10 cellular contexts compared by ENCODE assay signal in genomic region chr4:30757357-30757756, GRCh38. TPM values are rescaled to one million over a fixed set of nuclear protein-coding genes. Genes with fewer than 3 reads are reported as not detected.
DNase-seq lines count a peak whose midpoint lies in the region; ATAC-seq, FAIRE-seq and TF ChIP-seq lines count a peak whose summit lies in the region.
"Had no signal": no experiment of that assay in that cellular context is flagged by ENCODE, and none has a peak within 500 bp of the region (broad histone marks: within the 10 kb centered on the region; RNA-seq: fewer than 3 reads in every experiment).

No MANE protein-coding gene starts in this region.

- no peak overlapping the region for H3K23ac ChIP-seq in mesenchymal stem cell (ENCODE audit: low read length in 2 of 2)

- peak overlapping the region in 1 of 2 experiments; percentile 87 for H2BK12ac ChIP-seq in mesenchymal stem cell (ENCODE audit: low read length in 2 of 2)

- POLR2A ChIA-PET in BJ (lab: Charles Lee): no interaction called here

- peak; percentile 58 for DNase-seq in BJ (ENCODE audit: low read depth)
- peak; percentile 60 for DNase-seq in M059J (ENCODE audit: low read depth)
- DNase-seq in bronchial epithelial cell (ENCODE audit: low read depth): peak; percentile 100
- DNase-seq in mesenchymal stem cell: peak; percentile 75
- DNase-seq in Karpas-422: no peak
- DNase-seq in mesenteric fat pad (ENCODE audit: low spot score): no peak
- DNase-seq: activated CD4-positive, alpha-beta T cell treated with anti-CD3 and anti-CD28 coated beads, Interleukin-2, amount 10 ng/mL, durations not matched to agents 24 days and 14 days; NCI-H1694 treated with DMSO at 0.1 percent for 48 hours had no signal

- H2AK5ac ChIP-seq in mesenchymal stem cell (ENCODE audit: low read length, severe bottlenecking): no peak overlapping the region

- H3K9ac ChIP-seq in mesenchymal stem cell (ENCODE audit: low read length) (no peak overlapping the region), Karpas-422 (ENCODE audit: low read length) (no peak overlapping the region)

- H2AFZ ChIP-seq in mesenchymal stem cell (ENCODE audit: low read depth, low read length) (no peak overlapping the region), Karpas-422 (ENCODE audit: low read length) (no peak overlapping the region)

- TF ChIP-seq CTCF in BJ (IDR thresholded peaks at IDR 0.05; ENCODE audit: insufficient read depth, low read depth, low read length): no peak
- TF ChIP-seq CTCF in bronchial epithelial cell (IDR thresholded peaks at IDR 0.05; ENCODE audit: insufficient read depth, low read length, severe bottlenecking): no peak

- CTCF ChIA-PET in BJ (lab: Yijun Ruan, JAX): interaction anchor here (0.7 kb wide), 1 partner anchor 288 kb away, joined by 3 read pairs; no protein-coding TSS in a partner anchor

- no peaks in the 10 kb centered on the region for H4K20me1 ChIP-seq in Karpas-422 (ENCODE audit: insufficient read depth, low read depth, low read length)

- H4K8ac ChIP-seq in mesenchymal stem cell (ENCODE audit: low read length): peak overlapping the region; percentile 21

- H3K27ac ChIP-seq in mesenchymal stem cell (ENCODE audit: low read length, poor library complexity, severe bottlenecking) (peak overlapping the region; percentile 20), Karpas-422 (ENCODE audit: low read length) (no peak overlapping the region)

- no peaks in the 10 kb centered on the region for H3K9me2 ChIP-seq in Karpas-422 (replicated peaks; ENCODE audit: insufficient read depth, low read length)

- WGBS in mesenchymal stem cell: 54% methylated on average over 5 of the region's 6 CpGs

- H3K27me3 ChIP-seq in BJ (ENCODE audit: control insufficient read depth, insufficient read depth, low read length): no peaks in the 10 kb centered on the region
- no peaks in the 10 kb centered on the region for H3K27me3 ChIP-seq in bronchial epithelial cell (ENCODE audit: control insufficient read depth, insufficient read depth, low read length)
- no peaks in the 10 kb centered on the region for H3K27me3 ChIP-seq in mesenchymal stem cell (ENCODE audit: control insufficient read depth in 1 of 2, insufficient read depth in 1 of 2, low read length in 2 of 2)
- H3K27me3 ChIP-seq in Karpas-422 (ENCODE audit: low read length): no peaks in the 10 kb centered on the region

- H3K36me3 ChIP-seq in BJ (ENCODE audit: control insufficient read depth, insufficient read depth, low read length) (no peaks in the 10 kb centered on the region), bronchial epithelial cell (ENCODE audit: control insufficient read depth, insufficient read depth, low read length) (no peaks in the 10 kb centered on the region), mesenchymal stem cell (ENCODE audit: control insufficient read depth in 1 of 2, insufficient read depth in 2 of 2, low read depth in 1 of 2, low read length in 2 of 2) (no peaks in the 10 kb centered on the region), Karpas-422 (ENCODE audit: insufficient read depth, low read length) (no peaks in the 10 kb centered on the region)

- H3K14ac ChIP-seq in mesenchymal stem cell (ENCODE audit: low read length in 2 of 2): no peak overlapping the region

- no peaks in the 10 kb centered on the region for H3K79me1 ChIP-seq in mesenchymal stem cell (replicated peaks; ENCODE audit: low read length, poor library complexity, severe bottlenecking)

- H2BK120ac ChIP-seq in mesenchymal stem cell (ENCODE audit: low read depth, low read length): peak overlapping the region; percentile 39

- H3K4me3 ChIP-seq in BJ (ENCODE audit: low read depth, low read length): no peak overlapping the region
- no peak overlapping the region for H3K4me3 ChIP-seq in bronchial epithelial cell (ENCODE audit: low read depth, low read length)
- no peak overlapping the region for H3K4me3 ChIP-seq in mesenchymal stem cell (ENCODE audit: insufficient read depth in 1 of 2, low read depth in 1 of 2, low read length in 2 of 2)
- H3K4me3 ChIP-seq in Karpas-422 (ENCODE audit: low read length): no peak overlapping the region

- H4K91ac ChIP-seq in mesenchymal stem cell (ENCODE audit: low read length): no peak overlapping the region

- H2BK15ac ChIP-seq in mesenchymal stem cell (ENCODE audit: low read depth, poor library complexity, severe bottlenecking): no peak overlapping the region

- no peak overlapping the region for H2BK5ac ChIP-seq in mesenchymal stem cell (ENCODE audit: low read depth, low read length, poor library complexity, severe bottlenecking)

- no peaks in the 10 kb centered on the region for H3K9me3 ChIP-seq in mesenchymal stem cell (ENCODE audit: control insufficient read depth, low read length)
- H3K9me3 ChIP-seq in Karpas-422 (ENCODE audit: low read length): peaks cover 24% of the 10 kb centered on the region

- ATAC-seq in activated CD4-positive, CD25-positive, alpha-beta regulatory T cell treated with anti-CD3 and anti-CD28 coated beads, Interleukin-2, amount 50 U/mL, for 24 hours: no peak
- ATAC-seq in GM19035 (IDR thresholded peaks at IDR 0.05; ENCODE audit: unreplicated experiment): no peak

- H3K4me1 ChIP-seq in mesenchymal stem cell (ENCODE audit: control insufficient read depth, insufficient read depth, low read depth, low read length) (no peaks in the 10 kb centered on the region), Karpas-422 (ENCODE audit: low read length) (no peaks in the 10 kb centered on the region)

- FAIRE-seq in bronchial epithelial cell (lab: Jason Lieb, UNC): peak; percentile 99

- no peaks in the 10 kb centered on the region for H3K79me2 ChIP-seq in Karpas-422 (ENCODE audit: low read length)

- peak overlapping the region; percentile 31 to 88 for H3K18ac ChIP-seq in mesenchymal stem cell (ENCODE audit: low read depth in 1 of 2, low read length in 2 of 2)

- peak overlapping the region in 1 of 2 experiments; percentile 77 for H3K4ac ChIP-seq in mesenchymal stem cell (ENCODE audit: low read depth in 1 of 2, low read length in 2 of 2)

- H3K4me2 ChIP-seq in mesenchymal stem cell (ENCODE audit: low read length, poor library complexity, severe bottlenecking) (no peak overlapping the region), Karpas-422 (ENCODE audit: low read depth, low read length, poor library complexity, severe bottlenecking) (no peak overlapping the region)

RNA-seq across cellular contexts. Expression of gene PCDH7, which starts 37.2 kb away (rescaled TPM):
- polyA plus RNA-seq in BJ (2011; rRNA removed): 11.8 and 15.3 TPM in 2 replicates
- polyA minus RNA-seq in BJ (2011; rRNA and poly(A)+ RNA removed): 31.0 and 36.4 TPM in 2 replicates
- total RNA-seq in M059J (2014; rRNA removed; shearing (Covaris generic)): 0.66 and 1.0 TPM in 2 replicates
- total RNA-seq in bronchial epithelial cell (12.1 and 16.4 TPM in 2 replicates), mesenteric fat pad (0.93 TPM)
- polyA plus RNA-seq in mesenchymal stem cell (2013, experiment 1 of 2): 17.0 TPM
- polyA plus RNA-seq in mesenchymal stem cell (2013, experiment 2 of 2): 17.7 TPM
- total RNA-seq in Karpas-422 (2014; rRNA removed; shearing (Covaris generic); ENCODE audit: low replicate concordance): not detected in 2 replicates
- total RNA-seq: activated CD4-positive, alpha-beta T cell treated with anti-CD3 and anti-CD28 coated beads, Interleukin-2, amount 10 ng/mL, durations not matched to agents 24 days and 14 days had no signal

Comparison
In these comparisons a context has a peak if more than half of its experiments do, and no peak if none do; other contexts are left out.
1. DNase-seq: peak in BJ (single experiment), M059J (single experiment), bronchial epithelial cell (single experiment) and mesenchymal stem cell (single experiment); none in Karpas-422 (single experiment) and mesenteric fat pad (single experiment).